In the genomic region with DNA sequence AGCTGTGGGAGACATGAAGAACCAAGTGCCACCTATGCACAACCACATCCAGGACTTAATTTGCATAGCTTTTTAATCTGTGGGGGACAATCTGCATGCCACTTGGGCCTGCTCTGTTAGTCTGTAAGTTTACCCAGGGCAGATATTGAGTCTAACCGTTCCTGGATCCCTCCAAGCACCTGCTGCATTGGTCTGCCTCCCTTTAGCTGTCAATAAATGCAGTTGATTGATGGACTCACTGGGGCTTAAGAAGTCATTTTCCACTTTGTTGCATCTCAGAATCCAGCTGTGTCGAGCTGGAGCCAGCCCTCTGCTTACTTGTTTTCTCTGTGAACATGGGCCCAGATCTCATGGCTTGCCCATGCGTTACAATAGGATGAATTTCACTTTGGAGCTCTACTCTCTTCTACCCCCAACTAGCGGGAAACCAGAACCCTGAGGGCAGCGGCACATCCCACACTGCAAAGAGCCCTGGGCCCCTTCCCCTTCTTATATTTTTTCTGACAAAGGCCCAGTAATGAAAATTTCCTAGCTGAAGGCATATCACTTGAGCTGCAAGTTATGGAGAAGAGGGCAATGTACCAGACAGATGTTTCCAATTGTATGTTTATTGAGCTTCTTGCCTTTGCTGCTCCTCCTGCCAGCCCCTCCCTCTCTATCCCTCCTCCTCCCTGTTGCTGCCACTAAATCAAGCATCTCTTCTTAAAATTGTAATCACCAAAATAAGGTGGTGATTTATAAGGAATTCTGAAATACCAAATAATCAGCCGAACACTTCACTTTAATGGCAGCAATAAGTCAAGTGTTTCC, we compare ENCODE assay signal across 16 cellular contexts.
"Had no signal": no experiment of that assay in that cellular context is flagged by ENCODE, and none has a peak within 500 bp of the region (broad histone marks: within the 10 kb centered on the region; RNA-seq: fewer than 3 reads in every experiment).

No MANE protein-coding gene starts in this region.

- H3K4me3 Mint-ChIP-seq: activated CD4-positive, alpha-beta T cell treated with anti-CD3 and anti-CD28 coated beads, Interleukin-2, amount 10 ng/mL, durations not matched to agents 24 days and 14 days; activated naive CD8-positive, alpha-beta T cell treated with anti-CD3 and anti-CD28 coated beads for 36 hours; activated T-cell treated with anti-CD3 and anti-CD28 coated beads, Interleukin-2, amount 50 U/mL, for 72 hours; central memory CD8-positive, alpha-beta T cell; stimulated activated naive B cell treated with anti-CD40 and anti-IgM and Interleukin-4, amounts not matched to agents 10 μg/mL and 1 μg/mL and 100 μg/mL, for 72 hours; T-helper 2 cell treated with Interferon-gamma antibody and Interleukin-4, amounts not matched to agents 5 μg/mL and 100 μg/mL, for 36 hours had no signal

- H3K4me1 Mint-ChIP-seq: activated CD4-positive, alpha-beta T cell treated with anti-CD3 and anti-CD28 coated beads, Interleukin-2, amount 10 ng/mL, durations not matched to agents 24 days and 14 days; activated naive CD8-positive, alpha-beta T cell treated with anti-CD3 and anti-CD28 coated beads for 36 hours; central memory CD8-positive, alpha-beta T cell; stimulated activated naive B cell treated with anti-CD40 and anti-IgM and Interleukin-4, amounts not matched to agents 10 μg/mL and 1 μg/mL and 100 μg/mL, for 72 hours had no signal

- H3K9me3 Mint-ChIP-seq: activated CD4-positive, alpha-beta T cell treated with anti-CD3 and anti-CD28 coated beads, Interleukin-2, amount 10 ng/mL, durations not matched to agents 24 days and 14 days; activated naive CD8-positive, alpha-beta T cell treated with anti-CD3 and anti-CD28 coated beads for 36 hours; activated T-cell treated with anti-CD3 and anti-CD28 coated beads, Interleukin-2, amount 50 U/mL, for 72 hours; central memory CD8-positive, alpha-beta T cell; stimulated activated naive B cell treated with anti-CD40 and anti-IgM and Interleukin-4, amounts not matched to agents 10 μg/mL and 1 μg/mL and 100 μg/mL, for 72 hours; T-helper 2 cell treated with Interferon-gamma antibody and Interleukin-4, amounts not matched to agents 5 μg/mL and 100 μg/mL, for 36 hours had no signal

- ATAC-seq: activated T-cell treated with anti-CD3 and anti-CD28 coated beads, Interleukin-2, amount 50 U/mL, for 72 hours; esophagus mucosa; heart right ventricle; left colon; stimulated activated naive B cell treated with anti-CD40 and anti-IgM and Interleukin-4, amounts not matched to agents 10 μg/mL and 1 μg/mL and 100 μg/mL, for 72 hours had no signal

- H3K27me3 Mint-ChIP-seq: activated CD4-positive, alpha-beta T cell treated with anti-CD3 and anti-CD28 coated beads, Interleukin-2, amount 10 ng/mL, durations not matched to agents 24 days and 14 days; activated naive CD8-positive, alpha-beta T cell treated with anti-CD3 and anti-CD28 coated beads for 36 hours had no signal

- H3K27ac Mint-ChIP-seq: activated CD4-positive, alpha-beta T cell treated with anti-CD3 and anti-CD28 coated beads, Interleukin-2, amount 10 ng/mL, durations not matched to agents 24 days and 14 days; activated naive CD8-positive, alpha-beta T cell treated with anti-CD3 and anti-CD28 coated beads for 36 hours; activated T-cell treated with anti-CD3 and anti-CD28 coated beads, Interleukin-2, amount 50 U/mL, for 72 hours; stimulated activated naive B cell treated with anti-CD40 and anti-IgM and Interleukin-4, amounts not matched to agents 10 μg/mL and 1 μg/mL and 100 μg/mL, for 72 hours; T-helper 2 cell treated with Interferon-gamma antibody and Interleukin-4, amounts not matched to agents 5 μg/mL and 100 μg/mL, for 36 hours had no signal

- H3K36me3 Mint-ChIP-seq: activated naive CD8-positive, alpha-beta T cell treated with anti-CD3 and anti-CD28 coated beads for 36 hours; stimulated activated naive B cell treated with anti-CD40 and anti-IgM and Interleukin-4, amounts not matched to agents 10 μg/mL and 1 μg/mL and 100 μg/mL, for 72 hours had no signal

- DNase-seq: activated CD4-positive, alpha-beta T cell treated with anti-CD3 and anti-CD28 coated beads, Interleukin-2, amount 10 ng/mL, durations not matched to agents 24 days and 14 days; activated CD4-positive, CD25-positive, alpha-beta regulatory T cell; activated CD8-positive, alpha-beta memory T cell treated with anti-CD3 and anti-CD28 coated beads, Interleukin-2, amount 50 U/mL, for 48 hours; activated naive CD8-positive, alpha-beta T cell treated with anti-CD3 and anti-CD28 coated beads for 36 hours; activated T-cell treated with anti-CD3 and anti-CD28 coated beads, Interleukin-2, amount 50 U/mL, for 72 hours; brain microvascular endothelial cell; heart right ventricle; left colon; nucleus accumbens; posterior cingulate gyrus; stimulated activated CD4-positive, alpha-beta T cell treated with anti-CD3 and anti-CD28 coated beads, Interleukin-15, amount 100 ng/mL, for 24 hours; stimulated activated CD4-positive, alpha-beta T cell treated with anti-CD3 and anti-CD28 coated beads, Interleukin-4, amount 100 ng/mL, for 1 hour; stimulated activated naive B cell treated with anti-CD40 and anti-IgM and Interleukin-4, amounts not matched to agents 10 μg/mL and 1 μg/mL and 100 μg/mL, for 72 hours had no signal
